Comparison of ENCODE assay signal across 9 cellular contexts in the genomic region with DNA sequence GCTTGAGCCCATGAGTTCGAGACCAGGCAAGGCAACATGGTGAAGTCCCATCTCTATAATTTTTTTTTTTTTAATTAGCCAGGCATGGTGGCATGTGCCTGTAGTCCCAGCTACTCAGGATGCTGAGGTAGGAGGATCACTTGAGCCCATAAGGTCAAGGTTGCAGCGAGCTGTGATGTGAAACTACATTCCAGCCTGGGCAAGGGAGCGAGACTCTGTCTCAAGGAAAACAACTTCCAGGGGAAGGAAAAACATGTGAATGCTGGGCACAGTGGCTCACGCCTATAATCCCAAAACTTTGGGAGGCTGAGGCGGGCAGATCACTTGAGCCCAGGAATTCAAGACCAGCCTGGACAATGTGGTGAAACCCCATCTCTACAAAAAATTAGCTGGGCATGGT. TPM values are rescaled to one million over a fixed set of nuclear protein-coding genes. Genes with fewer than 3 reads are reported as not detected.
A peak's percentile ranks its signal among the peaks of the same experiment; 100 is the strongest.
DNase-seq lines count a peak whose midpoint lies in the region; ATAC-seq, FAIRE-seq and TF ChIP-seq lines count a peak whose summit lies in the region.
"Not testable (repeated sequence)": the region's sequence is repeated elsewhere in the genome, so short reads cannot be mapped to it uniquely, and the experiment has no call there.
"Had no signal": no experiment of that assay in that cellular context is flagged by ENCODE, and none has a peak within 500 bp of the region (broad histone marks: within the 10 kb centered on the region; RNA-seq: fewer than 3 reads in every experiment).

No MANE protein-coding gene starts in this region.

- ATAC-seq in T-helper 17 cell; thoracic aorta (ENCODE audit: insufficient number of reproducible peaks, low FRiP score, low read depth): not testable (repeated sequence)

- not testable (repeated sequence) for H3K36me3 ChIP-seq in ACC112 (ENCODE audit: insufficient read depth, low read length); kidney (ENCODE audit: control insufficient read depth in 1 of 2, insufficient read depth in 2 of 2, low read length in 2 of 2); thoracic aorta
- peaks cover 62% of the 10 kb centered on the region for H3K36me3 ChIP-seq in endodermal cell (ENCODE audit: control insufficient read depth, insufficient read depth, low read length)
- H3K36me3 ChIP-seq in mesenchymal stem cell (ENCODE audit: control insufficient read depth in 1 of 2, insufficient read depth in 2 of 2, low read depth in 1 of 2, low read length in 2 of 2), result peaks cover 0 to 29% of the 10 kb centered on the region in 2 experiments

- WGBS in endodermal cell (ENCODE audit: insufficient coverage in 1 of 2, insufficient read length in 1 of 2), 2 experiments, result 96 to 97% methylated on average over 4 to 5 of the region's 5 CpGs
- 99% methylated on average over 5 of the region's 5 CpGs for WGBS in mesenchymal stem cell

- H3K4ac ChIP-seq in mesenchymal stem cell (ENCODE audit: low read depth in 1 of 2, low read length in 2 of 2), result not testable (repeated sequence)

- H4K91ac ChIP-seq in mesenchymal stem cell (ENCODE audit: low read length), result not testable (repeated sequence)

- not testable (repeated sequence) for H3K9ac ChIP-seq in endodermal cell (ENCODE audit: extremely low read depth, low read length, poor library complexity, severe bottlenecking); kidney (ENCODE audit: low read length in 2 of 2); mesenchymal stem cell (ENCODE audit: low read length)

- H2BK12ac ChIP-seq in mesenchymal stem cell (ENCODE audit: low read length in 2 of 2), result not testable (repeated sequence)

- not testable (repeated sequence) for H4K8ac ChIP-seq in mesenchymal stem cell (ENCODE audit: low read length)

- not testable (repeated sequence) for H2BK15ac ChIP-seq in mesenchymal stem cell (ENCODE audit: low read depth, poor library complexity, severe bottlenecking)

- FAIRE-seq in kidney (lab: Jason Lieb, UNC), result not testable (repeated sequence)

- not testable (repeated sequence) for H3K4me3 ChIP-seq in ACC112 (ENCODE audit: low read depth, low read length); endodermal cell (ENCODE audit: low read length); kidney (ENCODE audit: low read length in 2 of 2); mesenchymal stem cell (ENCODE audit: insufficient read depth in 1 of 2, low read depth in 1 of 2, low read length in 2 of 2)
- H3K4me3 ChIP-seq in thoracic aorta, result peak overlapping the region; percentile 15

- not testable (repeated sequence) for DNase-seq in HFFc6; T-helper 17 cell; endodermal cell; kidney; mesenchymal stem cell; thoracic aorta (ENCODE audit: low spot score)
- DNase-seq in renal cortical epithelial cell (ENCODE audit: low read depth), result peak; percentile 64

- H3K9me3 ChIP-seq in T-helper 17 cell (ENCODE audit: control insufficient read depth, low read length, poor library complexity, severe bottlenecking); endodermal cell (ENCODE audit: control insufficient read depth, low read length); kidney (ENCODE audit: control insufficient read depth in 1 of 2, low read length in 2 of 2); mesenchymal stem cell (ENCODE audit: control insufficient read depth, low read length); thoracic aorta: not testable (repeated sequence)

- H3K4me1 ChIP-seq in ACC112 (ENCODE audit: control insufficient read depth, insufficient read depth, low read length, unreplicated experiment) (peaks cover 87% of the 10 kb centered on the region), kidney (ENCODE audit: control insufficient read depth in 1 of 2, insufficient read depth in 1 of 2, low read depth in 1 of 2, low read length in 2 of 2) (peaks cover 34 to 60% of the 10 kb centered on the region in 2 donors), mesenchymal stem cell (ENCODE audit: control insufficient read depth, insufficient read depth, low read depth, low read length) (peaks cover 14% of the 10 kb centered on the region), thoracic aorta (ENCODE audit: control insufficient read depth in 1 of 2, low read depth in 2 of 2) (peaks cover 79 to 90% of the 10 kb centered on the region in 2 donors)
- not testable (repeated sequence) for H3K4me1 ChIP-seq in endodermal cell (ENCODE audit: control insufficient read depth, insufficient read depth, low read length)

- H3K79me2 ChIP-seq in ACC112 (ENCODE audit: control insufficient read depth, insufficient read depth, low read length, unreplicated experiment), result peaks cover 90% of the 10 kb centered on the region

- H3K27me3 ChIP-seq in ACC112 (ENCODE audit: insufficient read depth, low read length); endodermal cell (ENCODE audit: control insufficient read depth, insufficient read depth, low read length, poor library complexity, severe bottlenecking); mesenchymal stem cell (ENCODE audit: control insufficient read depth in 1 of 2, insufficient read depth in 1 of 2, low read length in 2 of 2); thoracic aorta (replicated peaks; ENCODE audit: insufficient read depth): not testable (repeated sequence)

- H3K27me3 Mint-ChIP-seq in HFFc6 (ENCODE audit: insufficient read depth); T-helper 17 cell; endodermal cell (ENCODE audit: insufficient read depth): not testable (repeated sequence)

- H3K14ac ChIP-seq in mesenchymal stem cell (ENCODE audit: low read length in 2 of 2), result peak overlapping the region in 1 of 2 experiments; percentile 15

- H3K4me2 ChIP-seq in mesenchymal stem cell (ENCODE audit: low read length, poor library complexity, severe bottlenecking), result not testable (repeated sequence)

- intact Hi-C loops in kidney (cut with DNase I), result not testable (repeated sequence)

- TF ChIP-seq CTCF in HFFc6 (IDR thresholded peaks at IDR 0.05); endodermal cell (conservative IDR thresholded peaks at IDR 0.05); kidney (IDR thresholded peaks at IDR 0.05; ENCODE audit: borderline replicate concordance, extremely low read depth, insufficient read depth); thoracic aorta (IDR thresholded peaks at IDR 0.05): not testable (repeated sequence)

- H2BK5ac ChIP-seq in mesenchymal stem cell (ENCODE audit: low read depth, low read length, poor library complexity, severe bottlenecking), result not testable (repeated sequence)

- not testable (repeated sequence) for H2AK5ac ChIP-seq in mesenchymal stem cell (ENCODE audit: low read length, severe bottlenecking)

- H3K36me3 Mint-ChIP-seq in HFFc6 (ENCODE audit: low read depth), result peaks cover 21% of the 10 kb centered on the region
- not testable (repeated sequence) for H3K36me3 Mint-ChIP-seq in T-helper 17 cell (ENCODE audit: low read depth)
- H3K36me3 Mint-ChIP-seq in endodermal cell (ENCODE audit: low read depth), result peaks cover 46% of the 10 kb centered on the region

- H3K79me1 ChIP-seq in mesenchymal stem cell (replicated peaks; ENCODE audit: low read length, poor library complexity, severe bottlenecking), result not testable (repeated sequence)

- H3K23ac ChIP-seq in mesenchymal stem cell (ENCODE audit: low read length in 2 of 2), result not testable (repeated sequence)

- H3K27ac ChIP-seq in ACC112 (ENCODE audit: low read depth, low read length) (peak overlapping the region; percentile 87), kidney (ENCODE audit: low read depth in 2 of 2, low read length in 2 of 2) (peak overlapping the region; percentile 33 to 85), mesenchymal stem cell (ENCODE audit: low read length, poor library complexity, severe bottlenecking) (peak overlapping the region; percentile 81), thoracic aorta (peak overlapping the region; percentile 67 to 89)
- not testable (repeated sequence) for H3K27ac ChIP-seq in endodermal cell (ENCODE audit: low read depth, low read length)

- not testable (repeated sequence) for H3K9me3 Mint-ChIP-seq in HFFc6, endodermal cell

- H3K27ac Mint-ChIP-seq in HFFc6, result peak overlapping the region; percentile 68
- peak overlapping the region; percentile 96 for H3K27ac Mint-ChIP-seq in T-helper 17 cell
- peak overlapping the region; percentile 15 for H3K27ac Mint-ChIP-seq in endodermal cell

- H2AFZ ChIP-seq in ACC112 (ENCODE audit: low read length, unreplicated experiment); mesenchymal stem cell (ENCODE audit: low read depth, low read length): not testable (repeated sequence)

- peaks cover 84% of the 10 kb centered on the region for H3K4me1 Mint-ChIP-seq in HFFc6 (ENCODE audit: low read depth)
- peaks cover 25% of the 10 kb centered on the region for H3K4me1 Mint-ChIP-seq in T-helper 17 cell
- peaks cover 46% of the 10 kb centered on the region for H3K4me1 Mint-ChIP-seq in endodermal cell

- H3K4me3 Mint-ChIP-seq in HFFc6, result peak overlapping the region; percentile 0; the same call in 1 of the 2 replicates
- H3K4me3 Mint-ChIP-seq in T-helper 17 cell, endodermal cell: not testable (repeated sequence)

- H2BK120ac ChIP-seq in mesenchymal stem cell (ENCODE audit: low read depth, low read length), result not testable (repeated sequence)

- H3K18ac ChIP-seq in mesenchymal stem cell (ENCODE audit: low read depth in 1 of 2, low read length in 2 of 2), result peak overlapping the region in 1 of 2 experiments; percentile 73

RNA-seq across cellular contexts. Expression of gene FERMT2, which starts 30.4 kb away (rescaled TPM):
- total RNA-seq in HFFc6 (2021; fragmentation: NEBNext Ultra II Directional; extraction: Animal tissue kit (Norgen Biotek cat#: 25700)), result 100 to 1,000 TPM; 109 to 152 (median 127) TPM
- total RNA-seq in T-helper 17 cell, result 1 to 10 TPM in 1 of 2 donors, under 1 TPM in 1; 0.78 to 3.6 TPM
- total RNA-seq in endodermal cell, result 100 to 1,000 TPM; 350 to 377 TPM
- 103 TPM for polyA plus RNA-seq in endodermal cell (2013, experiment 1 of 2)
- polyA plus RNA-seq in endodermal cell (2013, experiment 2 of 2), result 104 TPM
- 78.2 TPM for total RNA-seq in kidney
- polyA plus RNA-seq in kidney (ENCODE audit: insufficient read depth, low read depth, low replicate concordance), result 46.2 TPM
- polyA plus RNA-seq in mesenchymal stem cell (2013, experiment 1 of 2), result 137 TPM
- 137 TPM for polyA plus RNA-seq in mesenchymal stem cell (2013, experiment 2 of 2)
- total RNA-seq in renal cortical epithelial cell, result 87.2 and 126 TPM in 2 replicates
- total RNA-seq in thoracic aorta, result 100 to 1,000 TPM; 197 to 225 TPM
- total RNA-seq: CD8-positive, alpha-beta T cell had no signal

Comparison
In these comparisons a context has a peak if more than half of its experiments do, and no peak if none do; other contexts are left out.
1. H3K27ac Mint-ChIP-seq: peak in every context shown above with its lines; median percentile 96 in T-helper 17 cell; 68 in HFFc6; 15 in endodermal cell.
2. RNA of gene FERMT2, which starts 30.4 kb away (total RNA-seq): 350 to 377 TPM in endodermal cell, 197 to 225 TPM in thoracic aorta, 109 to 152 TPM in HFFc6, 87.2 to 126 TPM in renal cortical epithelial cell and 78.2 TPM in kidney (single experiment); 0.78 to 3.6 TPM in T-helper 17 cell; every median in the first group is over 10 times any median in the second.